Comparison of ENCODE assay signal across 8 cellular contexts in genomic region chr14:105527381-105528196, GRCh38. TPM values are rescaled to one million over a fixed set of nuclear protein-coding genes. Genes with fewer than 3 reads are reported as not detected.
DNase-seq lines count a peak whose midpoint lies in the region; ATAC-seq and TF ChIP-seq lines count a peak whose summit lies in the region.

No MANE protein-coding gene starts in this region.

- TF ChIP-seq CTCF in MCF 10A (IDR thresholded peaks at IDR 0.05; ENCODE audit: unreplicated experiment), result no peak
- TF ChIP-seq CTCF in lung (IDR thresholded peaks at IDR 0.05; ENCODE audit: control extremely low read depth, extremely low read depth), result no peak
- TF ChIP-seq CTCF in uterus (IDR thresholded peaks at IDR 0.05), result no peak

- H3K4me3 ChIP-seq in lung, result peak overlapping the region; percentile 30
- H3K4me3 ChIP-seq in uterus, result peak overlapping the region; percentile 50 to 73

- peaks cover 0 to 3% of the 10 kb centered on the region in 2 donors for H3K9me3 ChIP-seq in lung (ENCODE audit: control insufficient read depth in 2 of 2, insufficient read depth in 1 of 2, low read length in 1 of 2)
- no peaks in the 10 kb centered on the region for H3K9me3 ChIP-seq in uterus

- H3K27ac ChIP-seq in lung (ENCODE audit: low read depth in 1 of 2, low read length in 1 of 2) (no peak overlapping the region), uterus (peak overlapping the region; percentile 25 to 73)

- H3K4me1 ChIP-seq in lung (ENCODE audit: control insufficient read depth in 2 of 2, insufficient read depth in 2 of 2, low read length in 2 of 2), result peaks cover 0 to 20% of the 10 kb centered on the region in 2 donors
- peaks cover 0 to 16% of the 10 kb centered on the region in 2 donors for H3K4me1 ChIP-seq in uterus

- ATAC-seq in lung (ENCODE audit: insufficient read depth, low FRiP score) (no peak), HG03045 (IDR thresholded peaks at IDR 0.05; ENCODE audit: unreplicated experiment) (no peak)

- H3K27ac Mint-ChIP-seq in activated naive CD4-positive, alpha-beta T cell treated with anti-CD3 and anti-CD28 coated beads, Interleukin-2, amount 50 U/mL, for 24 hours, result peak overlapping the region; percentile 30
- no peak overlapping the region for H3K27ac Mint-ChIP-seq in MCF 10A (ENCODE audit: low read depth, unreplicated experiment)

- no peak for TF ChIP-seq POLR2A in uterus (IDR thresholded peaks at IDR 0.05)

- H3K9me3 Mint-ChIP-seq in activated naive CD4-positive, alpha-beta T cell treated with anti-CD3 and anti-CD28 coated beads, Interleukin-2, amount 50 U/mL, for 24 hours, result no peaks in the 10 kb centered on the region
- H3K9me3 Mint-ChIP-seq in MCF 10A (ENCODE audit: unreplicated experiment), result no peaks in the 10 kb centered on the region

- no TSS peak for BruUV-seq in MCF 10A (replicated peaks; lab: Mats Ljungman, UMichigan)

- intact Hi-C loops in MCF 10A (cut with micrococcal nuclease) (loop anchor here (2.0 to 5.0 kb wide), 2 partner anchors 37 to 155 kb away; partner anchors contain the start of gene TEDC1), uterus (cut with DNase I; ENCODE audit: low total_unique reads) (no loop called here)

- H3K27me3 ChIP-seq in lung (ENCODE audit: control insufficient read depth, insufficient read depth), result no peaks in the 10 kb centered on the region
- no peaks in the 10 kb centered on the region for H3K27me3 ChIP-seq in uterus

- H3K27me3 Mint-ChIP-seq in activated naive CD4-positive, alpha-beta T cell treated with anti-CD3 and anti-CD28 coated beads, Interleukin-2, amount 50 U/mL, for 24 hours, result peaks cover 4% of the 10 kb centered on the region
- peaks cover 3% of the 10 kb centered on the region for H3K27me3 Mint-ChIP-seq in MCF 10A (ENCODE audit: insufficient read depth, unreplicated experiment)

- H3K4me3 Mint-ChIP-seq in activated naive CD4-positive, alpha-beta T cell treated with anti-CD3 and anti-CD28 coated beads, Interleukin-2, amount 50 U/mL, for 24 hours, result peak overlapping the region; percentile 79
- H3K4me3 Mint-ChIP-seq in MCF 10A (ENCODE audit: unreplicated experiment), result peak overlapping the region; percentile 65

- CTCF ChIA-PET in MCF 10A (lab: Yijun Ruan, JAX), result interaction anchor here (0.6 to 1.6 kb wide), 3 partner anchors 17 to 200 kb away, joined by 3 to 8 read pairs (median 7); no protein-coding TSS in a partner anchor

- H3K36me3 ChIP-seq in lung (ENCODE audit: control insufficient read depth in 2 of 2, insufficient read depth in 2 of 2, low read length in 2 of 2) (no peaks in the 10 kb centered on the region), uterus (no peaks in the 10 kb centered on the region)

- peaks cover 5% of the 10 kb centered on the region for H3K4me1 Mint-ChIP-seq in activated naive CD4-positive, alpha-beta T cell treated with anti-CD3 and anti-CD28 coated beads, Interleukin-2, amount 50 U/mL, for 24 hours
- H3K4me1 Mint-ChIP-seq in MCF 10A (ENCODE audit: insufficient read depth, unreplicated experiment), result no peaks in the 10 kb centered on the region

- 28 to 30% methylated on average over 43 to 44 of the region's 44 CpGs for WGBS in lung, 2 donors

- DNase-seq in activated naive CD4-positive, alpha-beta T cell (lab: John Stamatoyannopoulos, UW), result no peak
- DNase-seq in MCF 10A (ENCODE audit: unreplicated experiment) (no peak), lung (ENCODE audit: low spot score) (no peak), uterus (peak in 1 of 2 donors; percentile 15), SHP77 (lab: John Stamatoyannopoulos, UW) (no peak), cerebellar nuclear complex (lab: John Stamatoyannopoulos, UW) (no peak)

- POLR2A ChIA-PET in MCF 10A (lab: Yijun Ruan, JAX), result interaction anchor here (1.0 kb wide), 1 partner anchor 46 kb away, joined by 5 read pairs; no protein-coding TSS in a partner anchor

- no peaks in the 10 kb centered on the region for H3K36me3 Mint-ChIP-seq in activated naive CD4-positive, alpha-beta T cell treated with anti-CD3 and anti-CD28 coated beads, Interleukin-2, amount 50 U/mL, for 24 hours
- no peaks in the 10 kb centered on the region for H3K36me3 Mint-ChIP-seq in MCF 10A (ENCODE audit: insufficient read depth, unreplicated experiment)

RNA-seq across cellular contexts. Expression of gene TMEM121, which starts 1.2 kb away (rescaled TPM):
- total RNA-seq in MCF 10A (2022) (0.34 and 0.68 TPM in 2 replicates), lung (1 to 10 TPM; 3.0 to 5.4 TPM), uterus (10 to 100 TPM in 1 of 4 donors, 1 to 10 TPM in 3; 2.0 to 42.1 (median 7.7) TPM)
- 1 to 10 TPM; 1.1 to 2.6 TPM for polyA plus RNA-seq in lung

RNA-seq across cellular contexts. Expression of gene TEDC1, which starts 36.5 kb away (rescaled TPM):
- total RNA-seq in MCF 10A (2022) (11.2 and 17.6 TPM in 2 replicates), lung (10 to 100 TPM in 1 of 2 donors, 1 to 10 TPM in 1; 5.8 to 20.8 TPM), uterus (10 to 100 TPM in 1 of 4 donors, 1 to 10 TPM in 1, under 1 TPM in 1, not detected in 1; 0.51 to 11.0 (median 9.4) TPM)
- polyA plus RNA-seq in lung, result 10 to 100 TPM; 12.8 to 16.0 TPM

RNA-seq across cellular contexts. Expression of gene CRIP1, which starts 40.9 kb away (rescaled TPM):
- not detected in 2 replicates for total RNA-seq in MCF 10A (2022)
- total RNA-seq in lung, result 100 to 1,000 TPM in 1 of 2 donors, 10 to 100 TPM in 1; 72.8 to 422 TPM
- 100 to 1,000 TPM; 181 to 465 TPM for polyA plus RNA-seq in lung
- total RNA-seq in uterus, result 10 to 100 TPM in 3 of 4 donors, under 1 TPM in 1; 0.51 to 64.7 (median 34.4) TPM

RNA-seq across cellular contexts. Expression of gene CRIP2, which starts 53.0 kb away (rescaled TPM):
- total RNA-seq in MCF 10A (2022) (31.1 and 50.5 TPM in 2 replicates), lung (100 to 1,000 TPM; 135 to 267 TPM), uterus (100 to 1,000 TPM in 3 of 4 donors, 10 to 100 TPM in 1; 76.1 to 377 (median 163) TPM)
- polyA plus RNA-seq in lung, result 100 to 1,000 TPM; 194 to 216 TPM

Comparison
In these comparisons a context has a peak if more than half of its experiments do, and no peak if none do; other contexts are left out.
1. H3K27ac ChIP-seq: peak in uterus (2 of 2); none in lung (0 of 2).